Comparison of ENCODE assay signal across 32 cellular contexts in the genomic region with DNA sequence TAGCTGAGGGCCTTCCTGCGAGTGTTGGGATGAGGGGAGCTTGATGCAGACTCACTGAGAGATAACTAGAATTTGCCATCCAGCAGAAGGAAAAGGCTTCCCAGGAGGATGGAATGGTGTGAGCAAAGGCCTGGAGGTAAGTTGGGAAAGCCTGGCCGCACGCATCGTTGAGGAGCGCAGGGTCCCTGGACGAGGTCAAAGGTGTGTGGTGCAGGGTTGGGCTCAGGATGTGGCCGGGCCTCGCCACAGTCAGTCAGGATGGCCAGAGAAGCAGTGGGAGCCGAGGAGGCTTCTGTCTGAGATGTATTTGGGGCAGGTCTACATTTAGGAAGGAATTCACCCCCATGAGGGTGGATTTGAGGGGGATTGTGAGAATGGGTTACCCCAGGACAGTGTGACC. TPM values are rescaled to one million over a fixed set of nuclear protein-coding genes. Genes with fewer than 3 reads are reported as not detected.
"Had no signal": no experiment of that assay in that cellular context is flagged by ENCODE, and none has a peak within 500 bp of the region (broad histone marks: within the 10 kb centered on the region; RNA-seq: fewer than 3 reads in every experiment).

No MANE protein-coding gene starts in this region.

- H3K9me3 Mint-ChIP-seq: activated B cell treated with CpG ODN at 0.5 μM for 24 hours; activated CD4-positive, alpha-beta memory T cell treated with anti-CD3 and anti-CD28 coated beads for 36 hours; activated CD4-positive, alpha-beta T cell treated with anti-CD3 and anti-CD28 coated beads, Interleukin-2, amount 10 ng/mL, durations not matched to agents 24 days and 14 days; activated CD8-positive, alpha-beta T cell treated with anti-CD3 and anti-CD28 coated beads for 36 hours; activated naive CD4-positive, alpha-beta T cell treated with anti-CD3 and anti-CD28 coated beads, Interleukin-2, amount 10 ng/mL, durations not matched to agents 7 days and 5 days; activated naive CD4-positive, alpha-beta T cell treated with anti-CD3 and anti-CD28 coated beads, Interleukin-2, amount 50 U/mL, for 24 hours; activated naive CD8-positive, alpha-beta T cell treated with anti-CD3 and anti-CD28 coated beads, Interleukin-2, amount 10 ng/mL, durations not matched to agents 7 days and 5 days; activated naive CD8-positive, alpha-beta T cell treated with anti-CD3 and anti-CD28 coated beads, Interleukin-2, amount 50 U/mL, for 24 hours; activated T-cell treated with anti-CD3 and anti-CD28 coated beads, Interleukin-2, amount 50 U/mL, for 24 hours; brain; central memory CD8-positive, alpha-beta T cell; T-helper 1 cell treated with Interleukin-12 subunit alpha and Interleukin-12 subunit beta and Interleukin-4 antibody, amounts not matched to agents 30 μg/mL and 1 μg/mL, for 36 hours; T-helper 2 cell treated with Interferon-gamma antibody and Interleukin-4, amounts not matched to agents 5 μg/mL and 100 μg/mL, for 36 hours had no signal

- H3K27ac Mint-ChIP-seq: activated B cell treated with CpG ODN at 0.5 μM for 24 hours; activated CD4-positive, alpha-beta memory T cell treated with anti-CD3 and anti-CD28 coated beads for 36 hours; activated CD4-positive, alpha-beta T cell treated with anti-CD3 and anti-CD28 coated beads, Interleukin-2, amount 10 ng/mL, durations not matched to agents 24 days and 14 days; activated CD8-positive, alpha-beta T cell treated with anti-CD3 and anti-CD28 coated beads for 36 hours; activated naive CD4-positive, alpha-beta T cell treated with anti-CD3 and anti-CD28 coated beads, Interleukin-2, amount 10 ng/mL, durations not matched to agents 7 days and 5 days; activated naive CD4-positive, alpha-beta T cell treated with anti-CD3 and anti-CD28 coated beads, Interleukin-2, amount 50 U/mL, for 24 hours; activated naive CD8-positive, alpha-beta T cell; activated naive CD8-positive, alpha-beta T cell treated with anti-CD3 and anti-CD28 coated beads, Interleukin-2, amount 10 ng/mL, durations not matched to agents 7 days and 5 days; activated naive CD8-positive, alpha-beta T cell treated with anti-CD3 and anti-CD28 coated beads, Interleukin-2, amount 50 U/mL, for 24 hours; activated T-cell treated with anti-CD3 and anti-CD28 coated beads, Interleukin-2, amount 50 U/mL, for 24 hours; brain; T-helper 1 cell treated with Interleukin-12 subunit alpha and Interleukin-12 subunit beta and Interleukin-4 antibody, amounts not matched to agents 30 μg/mL and 1 μg/mL, for 36 hours; T-helper 2 cell treated with Interferon-gamma antibody and Interleukin-4, amounts not matched to agents 5 μg/mL and 100 μg/mL, for 36 hours had no signal

- H3K36me3 Mint-ChIP-seq: activated CD4-positive, alpha-beta memory T cell treated with anti-CD3 and anti-CD28 coated beads for 36 hours; activated naive CD4-positive, alpha-beta T cell treated with anti-CD3 and anti-CD28 coated beads, Interleukin-2, amount 10 ng/mL, durations not matched to agents 7 days and 5 days; activated naive CD4-positive, alpha-beta T cell treated with anti-CD3 and anti-CD28 coated beads, Interleukin-2, amount 50 U/mL, for 24 hours; activated naive CD8-positive, alpha-beta T cell; activated naive CD8-positive, alpha-beta T cell treated with anti-CD3 and anti-CD28 coated beads, Interleukin-2, amount 10 ng/mL, durations not matched to agents 7 days and 5 days; brain had no signal

- H3K4me3 Mint-ChIP-seq: activated B cell treated with CpG ODN at 0.5 μM for 24 hours; activated CD4-positive, alpha-beta memory T cell treated with anti-CD3 and anti-CD28 coated beads for 36 hours; activated CD4-positive, alpha-beta T cell treated with anti-CD3 and anti-CD28 coated beads, Interleukin-2, amount 10 ng/mL, durations not matched to agents 24 days and 14 days; activated CD8-positive, alpha-beta T cell treated with anti-CD3 and anti-CD28 coated beads for 36 hours; activated naive CD4-positive, alpha-beta T cell treated with anti-CD3 and anti-CD28 coated beads, Interleukin-2, amount 10 ng/mL, durations not matched to agents 7 days and 5 days; activated naive CD4-positive, alpha-beta T cell treated with anti-CD3 and anti-CD28 coated beads, Interleukin-2, amount 50 U/mL, for 24 hours; activated naive CD8-positive, alpha-beta T cell; activated naive CD8-positive, alpha-beta T cell treated with anti-CD3 and anti-CD28 coated beads, Interleukin-2, amount 10 ng/mL, durations not matched to agents 7 days and 5 days; activated naive CD8-positive, alpha-beta T cell treated with anti-CD3 and anti-CD28 coated beads, Interleukin-2, amount 50 U/mL, for 24 hours; activated T-cell treated with anti-CD3 and anti-CD28 coated beads, Interleukin-2, amount 50 U/mL, for 24 hours; brain; central memory CD8-positive, alpha-beta T cell; T-helper 1 cell treated with Interleukin-12 subunit alpha and Interleukin-12 subunit beta and Interleukin-4 antibody, amounts not matched to agents 30 μg/mL and 1 μg/mL, for 36 hours; T-helper 2 cell treated with Interferon-gamma antibody and Interleukin-4, amounts not matched to agents 5 μg/mL and 100 μg/mL, for 36 hours had no signal

- H3K4me3 ChIP-seq: ascending aorta, cardiac muscle cell had no signal

- H3K27ac ChIP-seq: ascending aorta, cardiac muscle cell, VCaP had no signal

- ATAC-seq: activated CD8-positive, alpha-beta T cell treated with anti-CD3 and anti-CD28 coated beads for 36 hours; activated naive CD8-positive, alpha-beta T cell treated with anti-CD3 and anti-CD28 coated beads, Interleukin-2, amount 50 U/mL, for 24 hours had no signal

- H3K36me3 ChIP-seq: cardiac muscle cell had no signal

- H3K4me1 Mint-ChIP-seq: activated B cell treated with CpG ODN at 0.5 μM for 24 hours; activated CD4-positive, alpha-beta T cell treated with anti-CD3 and anti-CD28 coated beads, Interleukin-2, amount 10 ng/mL, durations not matched to agents 24 days and 14 days; activated naive CD4-positive, alpha-beta T cell treated with anti-CD3 and anti-CD28 coated beads, Interleukin-2, amount 10 ng/mL, durations not matched to agents 7 days and 5 days; activated naive CD4-positive, alpha-beta T cell treated with anti-CD3 and anti-CD28 coated beads, Interleukin-2, amount 50 U/mL, for 24 hours; activated naive CD8-positive, alpha-beta T cell treated with anti-CD3 and anti-CD28 coated beads, Interleukin-2, amount 10 ng/mL, durations not matched to agents 7 days and 5 days; activated naive CD8-positive, alpha-beta T cell treated with anti-CD3 and anti-CD28 coated beads, Interleukin-2, amount 50 U/mL, for 24 hours; central memory CD8-positive, alpha-beta T cell had no signal

- H3K27me3 ChIP-seq: ascending aorta, cardiac muscle cell had no signal

- H3K9me3 ChIP-seq: ascending aorta had no signal

- DNase-seq: activated B cell treated with CpG ODN at 0.5 μM for 24 hours; activated CD4-positive, alpha-beta memory T cell treated with anti-CD3 and anti-CD28 coated beads for 36 hours; activated CD4-positive, alpha-beta T cell treated with anti-CD3 and anti-CD28 coated beads for 4 hours; activated CD4-positive, alpha-beta T cell treated with anti-CD3 and anti-CD28 coated beads, Interleukin-2, amount 10 ng/mL, durations not matched to agents 24 days and 14 days; activated CD4-positive, alpha-beta T cell treated with anti-CD3 and anti-CD28 coated beads, Interleukin-2, amount 50 U/mL, for 1 hour; activated CD4-positive, alpha-beta T cell treated with anti-CD3 and anti-CD28 coated beads, Interleukin-2, amount 50 U/mL, for 4 hours; activated CD4-positive, CD25-positive, alpha-beta regulatory T cell treated with anti-CD3 and anti-CD28 coated beads, Interleukin-2, amount 50 U/mL, for 72 hours; activated CD8-positive, alpha-beta memory T cell treated with anti-CD3 and anti-CD28 coated beads, Interleukin-2, amount 50 U/mL, for 4 hours; activated CD8-positive, alpha-beta T cell treated with anti-CD3 and anti-CD28 coated beads for 36 hours; activated gamma-delta T cell; activated naive CD4-positive, alpha-beta T cell treated with anti-CD3 and anti-CD28 coated beads, Interleukin-2, amount 10 ng/mL, durations not matched to agents 7 days and 5 days; activated naive CD4-positive, alpha-beta T cell treated with Interleukin-2 at 50 U/mL for 16 hours; activated naive CD8-positive, alpha-beta T cell treated with anti-CD3 and anti-CD28 coated beads, Interleukin-2, amount 10 ng/mL, durations not matched to agents 7 days and 5 days; activated naive CD8-positive, alpha-beta T cell treated with anti-CD3 and anti-CD28 coated beads, Interleukin-2, amount 50 U/mL, for 24 hours; activated T-cell treated with anti-CD3 and anti-CD28 coated beads, Interleukin-2, amount 50 U/mL, for 24 hours; activated T-cell treated with anti-CD3 and anti-CD28 coated beads, Interleukin-2, amount 50 U/mL, for 48 hours; amygdala; anterior cingulate cortex; caudate nucleus; cerebellar nuclear complex; T-helper 1 cell; T-helper 2 cell; T-helper 9 cell had no signal

- H3K27me3 Mint-ChIP-seq: activated B cell treated with CpG ODN at 0.5 μM for 24 hours; activated CD4-positive, alpha-beta memory T cell treated with anti-CD3 and anti-CD28 coated beads for 36 hours; activated CD4-positive, alpha-beta T cell treated with anti-CD3 and anti-CD28 coated beads, Interleukin-2, amount 10 ng/mL, durations not matched to agents 24 days and 14 days; activated CD8-positive, alpha-beta T cell treated with anti-CD3 and anti-CD28 coated beads for 36 hours; activated naive CD4-positive, alpha-beta T cell treated with anti-CD3 and anti-CD28 coated beads, Interleukin-2, amount 50 U/mL, for 24 hours; activated naive CD8-positive, alpha-beta T cell; activated naive CD8-positive, alpha-beta T cell treated with anti-CD3 and anti-CD28 coated beads, Interleukin-2, amount 10 ng/mL, durations not matched to agents 7 days and 5 days; activated naive CD8-positive, alpha-beta T cell treated with anti-CD3 and anti-CD28 coated beads, Interleukin-2, amount 50 U/mL, for 24 hours; activated T-cell treated with anti-CD3 and anti-CD28 coated beads, Interleukin-2, amount 50 U/mL, for 24 hours; central memory CD8-positive, alpha-beta T cell had no signal

- H3K4me1 ChIP-seq: ascending aorta had no signal

RNA-seq across cellular contexts. Expression of gene DRC3, which starts 16.4 kb away (rescaled TPM):
- total RNA-seq: activated B cell treated with CpG ODN at 0.5 μM for 24 hours had no signal
